7 cellular contexts compared by ENCODE assay signal in the genomic region with DNA sequence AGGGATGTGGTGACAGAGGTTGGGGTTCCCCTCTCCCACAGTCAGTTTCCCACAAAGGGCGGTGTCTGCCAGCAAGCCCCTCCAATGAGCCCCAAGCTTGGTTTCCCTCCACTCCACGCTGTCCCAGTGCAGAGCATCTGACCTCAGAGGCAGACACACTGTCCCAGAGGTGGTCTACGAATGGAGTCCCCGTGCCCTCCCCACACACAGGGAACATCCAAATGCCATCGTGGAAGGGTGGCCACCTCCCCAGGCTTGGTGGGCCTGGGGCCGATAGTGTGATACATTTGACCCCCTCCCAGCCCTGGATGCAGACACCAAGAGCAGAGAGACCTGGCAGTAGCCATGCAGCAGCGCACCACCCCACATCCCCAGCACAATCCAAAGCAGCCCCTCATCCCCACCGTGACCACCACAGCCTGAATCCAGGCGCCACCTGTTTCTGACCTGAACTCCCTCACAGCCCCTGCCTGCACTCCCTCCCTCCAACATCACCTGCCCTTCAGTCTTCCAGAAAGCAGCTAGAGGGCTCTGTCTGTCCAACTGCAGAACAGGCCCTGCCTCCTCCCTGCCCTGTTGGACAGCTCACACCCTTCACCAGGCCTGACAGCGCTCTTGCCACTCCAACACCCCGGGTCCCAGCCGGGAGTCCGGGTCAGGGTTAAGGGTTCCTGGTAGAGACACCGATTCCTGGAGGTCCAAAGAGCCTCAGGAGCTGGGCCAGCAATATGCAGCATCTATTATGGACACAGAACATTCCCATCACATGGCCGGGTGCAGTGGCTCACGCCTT.
DNase-seq lines count a peak whose midpoint lies in the region; TF ChIP-seq lines count a peak whose summit lies in the region.
"Not testable (repeated sequence)": the region's sequence is repeated elsewhere in the genome, so short reads cannot be mapped to it uniquely, and the experiment has no call there.

No MANE protein-coding gene starts in this region.

- intact Hi-C loops in Calu3 (cut with micrococcal nuclease; ENCODE audit: unreplicated experiment); esophagus muscularis mucosa (cut with DNase I): not testable (repeated sequence)

- not testable (repeated sequence) for TF ChIP-seq CTCF in Calu3 (IDR thresholded peaks at IDR 0.05; ENCODE audit: unreplicated experiment); esophagus muscularis mucosa (IDR thresholded peaks at IDR 0.05); nephron progenitor cell (IDR thresholded peaks at IDR 0.05); progenitor cell of endocrine pancreas (IDR thresholded peaks at IDR 0.05; ENCODE audit: unreplicated experiment); suprapubic skin (IDR thresholded peaks at IDR 0.05)

- not testable (repeated sequence) for H3K4me1 Mint-ChIP-seq in Calu3 (ENCODE audit: low read depth, unreplicated experiment); activated naive CD4-positive, alpha-beta T cell treated with anti-CD3 and anti-CD28 coated beads, Interleukin-2, amount 10 ng/mL, durations not matched to agents 7 days and 5 days; nephron progenitor cell; progenitor cell of endocrine pancreas (ENCODE audit: low read depth)

- H3K4me1 ChIP-seq in esophagus muscularis mucosa, suprapubic skin: not testable (repeated sequence)

- H3K36me3 Mint-ChIP-seq in Calu3 (ENCODE audit: insufficient read depth, unreplicated experiment); activated naive CD4-positive, alpha-beta T cell treated with anti-CD3 and anti-CD28 coated beads, Interleukin-2, amount 10 ng/mL, durations not matched to agents 7 days and 5 days; nephron progenitor cell (ENCODE audit: low read depth); progenitor cell of endocrine pancreas (ENCODE audit: insufficient read depth): not testable (repeated sequence)

- 61% methylated on average over 3 of the region's 16 CpGs for WGBS in esophagus muscularis mucosa
- 83% methylated on average over 6 of the region's 16 CpGs for WGBS in suprapubic skin

- TF ChIP-seq POLR2A in esophagus muscularis mucosa (IDR thresholded peaks at IDR 0.05; ENCODE audit: low read depth); suprapubic skin (IDR thresholded peaks at IDR 0.05): not testable (repeated sequence)

- BruUV-seq in Calu3 (replicated peaks; lab: Mats Ljungman, UMichigan), result not testable (repeated sequence)

- H3K27ac ChIP-seq in esophagus muscularis mucosa (replicated peaks in 1 of 4); suprapubic skin: not testable (repeated sequence)

- not testable (repeated sequence) for H3K27ac Mint-ChIP-seq in Calu3 (ENCODE audit: unreplicated experiment); activated naive CD4-positive, alpha-beta T cell treated with anti-CD3 and anti-CD28 coated beads, Interleukin-2, amount 10 ng/mL, durations not matched to agents 7 days and 5 days; nephron progenitor cell; progenitor cell of endocrine pancreas

- CTCF ChIA-PET in Calu3 (lab: Charles Lee); activated naive CD4-positive, alpha-beta T cell treated with anti-CD3 and anti-CD28 coated beads, Interleukin-2, amount 10 ng/mL, durations not matched to agents 7 days and 5 days (lab: Charles Lee): not testable (repeated sequence)

- not testable (repeated sequence) for H3K9me3 Mint-ChIP-seq in Calu3 (ENCODE audit: low read depth, unreplicated experiment); activated naive CD4-positive, alpha-beta T cell treated with anti-CD3 and anti-CD28 coated beads, Interleukin-2, amount 10 ng/mL, durations not matched to agents 7 days and 5 days; nephron progenitor cell; progenitor cell of endocrine pancreas (ENCODE audit: low read depth)

- H3K27me3 Mint-ChIP-seq in Calu3 (ENCODE audit: unreplicated experiment); activated naive CD4-positive, alpha-beta T cell treated with anti-CD3 and anti-CD28 coated beads, Interleukin-2, amount 10 ng/mL, durations not matched to agents 7 days and 5 days; nephron progenitor cell (ENCODE audit: low read depth, poor library complexity); progenitor cell of endocrine pancreas: not testable (repeated sequence)

- not testable (repeated sequence) for H3K27me3 ChIP-seq in esophagus muscularis mucosa, suprapubic skin

- H3K36me3 ChIP-seq in esophagus muscularis mucosa, suprapubic skin: not testable (repeated sequence)

- DNase-seq in Calu3 (peak; percentile 25), esophagus muscularis mucosa (ENCODE audit: extremely low spot score) (peak; percentile 0), left kidney (ENCODE audit: low read depth, low spot score) (peak; percentile 0), nephron progenitor cell (peak; percentile 3), progenitor cell of endocrine pancreas (ENCODE audit: low spot score, unreplicated experiment) (peak; percentile 8), suprapubic skin (ENCODE audit: low spot score in 2 of 2) (peak; percentile 43 to 74)
- peak; percentile 3 for DNase-seq in activated naive CD4-positive, alpha-beta T cell treated with anti-CD3 and anti-CD28 coated beads, Interleukin-2, amount 10 ng/mL, durations not matched to agents 7 days and 5 days

- not testable (repeated sequence) for H3K4me3 Mint-ChIP-seq in Calu3 (ENCODE audit: low read depth, unreplicated experiment); activated naive CD4-positive, alpha-beta T cell treated with anti-CD3 and anti-CD28 coated beads, Interleukin-2, amount 10 ng/mL, durations not matched to agents 7 days and 5 days; nephron progenitor cell; progenitor cell of endocrine pancreas (ENCODE audit: low read depth)

- not testable (repeated sequence) for H3K4me3 ChIP-seq in esophagus muscularis mucosa, suprapubic skin

- TF ChIP-seq EP300 in esophagus muscularis mucosa (IDR thresholded peaks at IDR 0.05); suprapubic skin (IDR thresholded peaks at IDR 0.05): not testable (repeated sequence)

- not testable (repeated sequence) for H3K9me3 ChIP-seq in esophagus muscularis mucosa, suprapubic skin

Comparison
In these comparisons a context has a peak if more than half of its experiments do, and no peak if none do; other contexts are left out.
1. DNase-seq: peak in every context shown above with its lines; median percentile 58 in suprapubic skin; 25 in Calu3; 8 in progenitor cell of endocrine pancreas; 3 in activated naive CD4-positive, alpha-beta T cell treated with anti-CD3 and anti-CD28 coated beads, Interleukin-2, amount 10 ng/mL, durations not matched to agents 7 days and 5 days; 3 in nephron progenitor cell; 0 in esophagus muscularis mucosa; 0 in left kidney.